Comparison of ENCODE assay signal across 19 cellular contexts in the genomic region with DNA sequence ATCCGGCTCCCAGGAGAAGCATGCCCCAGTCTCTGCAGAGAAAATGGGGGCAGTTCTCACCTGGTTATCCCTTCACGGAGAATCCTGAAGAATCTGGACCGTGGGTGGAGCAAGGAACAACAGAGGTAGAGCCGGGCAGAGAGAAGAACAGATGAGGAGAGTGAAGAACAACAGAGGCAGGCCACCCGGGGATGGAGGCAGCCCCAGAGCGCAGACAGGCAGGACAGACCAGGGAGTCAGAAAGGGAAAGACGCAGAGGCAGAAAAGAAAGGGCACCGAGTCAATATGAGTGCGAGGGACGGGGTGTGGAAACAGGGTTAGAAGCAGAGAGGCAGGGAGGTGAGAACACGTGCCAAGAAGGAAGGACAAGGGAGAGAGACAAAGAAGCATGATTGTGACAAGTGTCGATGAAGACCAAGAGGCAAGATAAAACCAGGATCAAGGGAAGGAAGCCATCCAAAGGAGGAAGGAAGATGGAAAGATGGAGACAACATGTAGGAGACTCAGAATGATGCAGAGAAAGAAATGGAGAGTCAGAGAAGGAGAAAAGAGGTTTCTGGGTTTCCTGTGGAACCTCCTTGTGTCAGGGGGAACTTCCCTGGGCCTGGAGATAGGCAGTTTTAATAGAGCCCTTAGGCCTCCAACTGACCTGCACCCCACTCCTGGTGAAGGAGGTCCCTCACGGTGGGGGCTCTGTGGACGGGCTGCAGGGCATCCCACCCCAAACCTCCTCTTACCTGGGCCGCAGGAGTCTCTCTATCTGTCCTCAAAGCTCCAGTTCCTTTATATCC. TPM values are rescaled to one million over a fixed set of nuclear protein-coding genes. Genes with fewer than 3 reads are reported as not detected.
"Had no signal": no experiment of that assay in that cellular context is flagged by ENCODE, and none has a peak within 500 bp of the region (broad histone marks: within the 10 kb centered on the region; RNA-seq: fewer than 3 reads in every experiment).

A gene (minus strand): TSS at position 758 of the 791 bp plus-strand sequence. CDS start 1,050 bp downstream, outside the sequence.

- H3K79me2 ChIP-seq: hepatocyte had no signal

- H3K27ac ChIP-seq: breast epithelium, esophagus muscularis mucosa, hepatocyte, vagina had no signal

- H3K9me3 ChIP-seq: breast epithelium, esophagus muscularis mucosa, vagina had no signal

- H3K4me3 ChIP-seq: breast epithelium, esophagus muscularis mucosa, hepatocyte, vagina had no signal

- H2AFZ ChIP-seq: hepatocyte had no signal

- H3K36me3 Mint-ChIP-seq: memory B cell; naive thymus-derived CD8-positive, alpha-beta T cell had no signal

- H3K36me3 ChIP-seq: breast epithelium, vagina had no signal

- H3K4me1 Mint-ChIP-seq: activated CD4-positive, alpha-beta T cell treated with anti-CD3 and anti-CD28 coated beads, Interleukin-2, amount 10 ng/mL, durations not matched to agents 24 days and 14 days had no signal

- DNase-seq: activated CD4-positive, alpha-beta T cell treated with anti-CD3 and anti-CD28 coated beads, Interleukin-2, amount 10 ng/mL, durations not matched to agents 24 days and 14 days; activated CD8-positive, alpha-beta T cell treated with anti-CD3 and anti-CD28 coated beads for 36 hours; activated effector memory CD4-positive, alpha-beta T cell treated with Interleukin-2 at 50 U/mL for 16 hours; activated naive CD4-positive, alpha-beta T cell treated with anti-CD3 and anti-CD28 coated beads, Interleukin-2, amount 50 U/mL, for 16 hours; activated T-cell treated with anti-CD3 and anti-CD28 coated beads, Interleukin-2, amount 50 U/mL, for 24 hours; aorta; effector CD8-positive, alpha-beta T cell; stimulated activated CD4-positive, alpha-beta T cell treated with anti-CD3 and anti-CD28 coated beads, Interleukin-2, amount 100 ng/mL, for 24 hours; T1000; trophoblast cell had no signal

- H3K27me3 Mint-ChIP-seq: activated CD8-positive, alpha-beta T cell treated with anti-CD3 and anti-CD28 coated beads for 36 hours had no signal

- H3K27me3 ChIP-seq: hepatocyte, vagina had no signal

- ATAC-seq: activated CD8-positive, alpha-beta T cell treated with anti-CD3 and anti-CD28 coated beads for 36 hours; naive thymus-derived CD8-positive, alpha-beta T cell had no signal

- H3K4me3 Mint-ChIP-seq: activated CD4-positive, alpha-beta T cell treated with anti-CD3 and anti-CD28 coated beads, Interleukin-2, amount 10 ng/mL, durations not matched to agents 24 days and 14 days; activated CD8-positive, alpha-beta T cell treated with anti-CD3 and anti-CD28 coated beads for 36 hours; activated T-cell treated with anti-CD3 and anti-CD28 coated beads, Interleukin-2, amount 50 U/mL, for 24 hours; memory B cell; naive thymus-derived CD8-positive, alpha-beta T cell; stimulated activated naive CD8-positive, alpha-beta T cell treated with anti-CD3 and anti-CD28 coated beads, Interleukin-15, Interleukin-2, amounts not matched to agents 100 ng/mL and 50 ng/mL, for 24 hours had no signal

- H3K4me2 ChIP-seq: hepatocyte had no signal

- H3K27ac Mint-ChIP-seq: activated CD4-positive, alpha-beta T cell treated with anti-CD3 and anti-CD28 coated beads, Interleukin-2, amount 10 ng/mL, durations not matched to agents 24 days and 14 days; activated CD8-positive, alpha-beta T cell treated with anti-CD3 and anti-CD28 coated beads for 36 hours; activated T-cell treated with anti-CD3 and anti-CD28 coated beads, Interleukin-2, amount 50 U/mL, for 24 hours; memory B cell; stimulated activated naive CD8-positive, alpha-beta T cell treated with anti-CD3 and anti-CD28 coated beads, Interleukin-15, Interleukin-2, amounts not matched to agents 100 ng/mL and 50 ng/mL, for 24 hours had no signal

- H3K4me1 ChIP-seq: breast epithelium, vagina had no signal

- H3K9me3 Mint-ChIP-seq: activated CD4-positive, alpha-beta T cell treated with anti-CD3 and anti-CD28 coated beads, Interleukin-2, amount 10 ng/mL, durations not matched to agents 24 days and 14 days; activated CD8-positive, alpha-beta T cell treated with anti-CD3 and anti-CD28 coated beads for 36 hours; activated T-cell treated with anti-CD3 and anti-CD28 coated beads, Interleukin-2, amount 50 U/mL, for 24 hours; memory B cell; naive thymus-derived CD8-positive, alpha-beta T cell; stimulated activated naive CD8-positive, alpha-beta T cell treated with anti-CD3 and anti-CD28 coated beads, Interleukin-15, Interleukin-2, amounts not matched to agents 100 ng/mL and 50 ng/mL, for 24 hours had no signal

RNA-seq across cellular contexts. Expression of the gene that starts here (rescaled TPM):
- total RNA-seq: activated CD8-positive, alpha-beta T cell treated with anti-CD3 and anti-CD28 coated beads for 36 hours; aorta; breast epithelium; hepatocyte; mucosa of gallbladder; naive thymus-derived CD8-positive, alpha-beta T cell; renal cortical epithelial cell; vagina had no signal
